In the genomic region with DNA sequence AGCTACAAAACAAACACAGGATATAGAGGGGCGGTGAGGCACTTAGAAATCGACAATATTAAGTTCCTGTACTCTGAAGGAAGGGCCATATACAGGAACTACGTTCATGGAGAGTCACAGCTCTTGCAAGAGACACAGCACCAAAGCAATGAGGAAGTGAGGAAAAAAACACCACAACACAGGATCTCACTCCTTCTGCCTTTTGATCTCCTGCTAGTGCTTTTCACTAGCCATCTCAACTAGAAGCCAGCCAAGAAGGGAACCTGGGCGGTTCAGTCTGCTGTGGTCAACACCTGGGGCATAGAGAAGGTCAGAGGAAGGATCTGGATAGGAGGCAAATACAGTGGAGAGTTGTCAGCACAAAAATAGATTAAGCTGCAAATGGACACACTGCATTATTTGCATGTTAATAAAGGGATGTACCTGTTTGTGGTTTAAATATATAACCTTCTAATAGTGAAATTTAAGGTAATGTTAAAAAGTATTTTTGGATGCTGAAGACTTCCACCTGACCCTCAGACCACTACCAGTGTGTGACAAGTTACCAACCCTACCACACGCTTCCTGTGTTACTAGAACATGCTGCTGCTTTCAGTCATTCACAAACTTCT, we compare ENCODE assay signal across 10 cellular contexts.
DNase-seq lines count a peak whose midpoint lies in the region; ATAC-seq and TF ChIP-seq lines count a peak whose summit lies in the region.
"Had no signal": no experiment of that assay in that cellular context is flagged by ENCODE, and none has a peak within 500 bp of the region (broad histone marks: within the 10 kb centered on the region; RNA-seq: fewer than 3 reads in every experiment).

No MANE protein-coding gene starts in this region.

- TF ChIP-seq POLR2A in upper lobe of left lung (IDR thresholded peaks at IDR 0.05) (no peak), ovary (IDR thresholded peaks at IDR 0.05) (no peak)

- H3K4me3 ChIP-seq in upper lobe of left lung (no peak overlapping the region), ovary (no peak overlapping the region)
- H3K4me3 ChIP-seq: K562, skin epidermis had no signal

- ATAC-seq in GM18502 (IDR thresholded peaks at IDR 0.05; ENCODE audit: poor library complexity, unreplicated experiment) = peak; percentile 83
- peak; percentile 91 for ATAC-seq in GM21528 (IDR thresholded peaks at IDR 0.05; ENCODE audit: low FRiP score, unreplicated experiment)
- peak; percentile 79 to 87 for ATAC-seq in upper lobe of left lung (ENCODE audit: low FRiP score in 2 of 2)
- ATAC-seq: K562 had no signal

- H3K27me3 ChIP-seq in upper lobe of left lung (no peaks in the 10 kb centered on the region), ovary (no peaks in the 10 kb centered on the region)

- TF ChIP-seq CTCF in upper lobe of left lung (IDR thresholded peaks at IDR 0.05) = no peak
- no peak for TF ChIP-seq CTCF in ovary (IDR thresholded peaks at IDR 0.05)

- peak; percentile 14 for DNase-seq in HT1080 (ENCODE audit: low read depth)
- peak; percentile 10 for DNase-seq in activated effector memory CD4-positive, alpha-beta T cell treated with Interleukin-2 at 50 U/mL for 16 hours
- peak in 1 of 2 donors; percentile 22 for DNase-seq in upper lobe of left lung
- DNase-seq in DMS114 treated with DMSO at 0.1 percent for 48 hours (lab: John Stamatoyannopoulos, UW; ENCODE audit: unreplicated experiment) = no peak
- no peak for DNase-seq in HK-2 (ENCODE audit: unreplicated experiment)
- DNase-seq in ovary = no peak

- no peak for TF ChIP-seq EP300 in upper lobe of left lung (IDR thresholded peaks at IDR 0.05)
- TF ChIP-seq EP300 in ovary (IDR thresholded peaks at IDR 0.05) = no peak

- H3K27ac ChIP-seq in upper lobe of left lung = no peak overlapping the region
- no peak overlapping the region for H3K27ac ChIP-seq in ovary
- H3K27ac ChIP-seq: skin epidermis had no signal

- H3K4me1 ChIP-seq in upper lobe of left lung (peaks cover 0 to 3% (median 0%) of the 10 kb centered on the region in 4 donors), ovary (ENCODE audit: insufficient read depth) (no peaks in the 10 kb centered on the region)

- H3K36me3 ChIP-seq in upper lobe of left lung = no peaks in the 10 kb centered on the region
- no peaks in the 10 kb centered on the region for H3K36me3 ChIP-seq in ovary

- intact Hi-C loops in ovary (cut with DNase I) = no loop called here

- WGBS in upper lobe of left lung, 2 donors = 27 to 40% methylated on average over 5 of the region's 5 CpGs
- WGBS in ovary, 3 donors = 49 to 51% (median 50%) methylated on average over 5 of the region's 5 CpGs

- H3K9me3 ChIP-seq in upper lobe of left lung (no peaks in the 10 kb centered on the region), ovary (no peaks in the 10 kb centered on the region)

Comparison
In these comparisons a context has a peak if more than half of its experiments do, and no peak if none do; other contexts are left out.
1. DNase-seq: peak in HT1080 (single experiment) and activated effector memory CD4-positive, alpha-beta T cell treated with Interleukin-2 at 50 U/mL for 16 hours (single experiment); none in DMS114 treated with DMSO at 0.1 percent for 48 hours (single experiment), HK-2 (single experiment) and ovary (0 of 5).
2. Peak in every context shown above with its lines, with median percentiles within 50 percentile points of each other: ATAC-seq.